In the genomic region with DNA sequence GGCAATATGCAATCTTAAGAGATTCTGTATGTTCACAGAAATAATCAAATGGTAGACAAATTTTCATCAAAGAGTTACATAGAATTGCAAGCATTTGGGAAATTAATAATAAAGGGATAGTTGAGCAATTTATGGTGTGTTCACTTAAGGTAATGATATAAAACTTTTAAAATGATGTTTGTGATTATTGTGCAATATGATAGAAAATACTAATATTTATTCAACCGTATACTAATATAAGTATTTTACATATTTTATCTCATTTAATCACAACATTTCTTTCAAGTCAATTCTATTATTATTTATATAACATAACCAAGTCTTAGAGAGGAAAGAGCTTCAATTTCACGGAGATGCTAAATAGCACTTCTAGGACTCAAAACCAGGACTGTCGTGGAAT, we compare ENCODE assay signal across 7 cellular contexts.
"Had no signal": no experiment of that assay in that cellular context is flagged by ENCODE, and none has a peak within 500 bp of the region (broad histone marks: within the 10 kb centered on the region; RNA-seq: fewer than 3 reads in every experiment).

No MANE protein-coding gene starts in this region.

- FAIRE-seq: H1, HTR-8/SVneo had no signal

- ATAC-seq: GM23338 had no signal

- H2AFZ ChIP-seq: GM23338 had no signal

- H3K27ac Mint-ChIP-seq: GM23338, H9, IgD-negative memory B cell had no signal

- H3K4me3 ChIP-seq: GM23338 had no signal

- DNase-seq: H9, HCEC 1CT, KG1 had no signal

- H3K36me3 Mint-ChIP-seq: IgD-negative memory B cell had no signal

- H3K4me2 ChIP-seq: GM23338 had no signal

- H3K27me3 Mint-ChIP-seq: IgD-negative memory B cell had no signal

- H3K9me3 Mint-ChIP-seq: GM23338, H9 had no signal

- H3K4me1 Mint-ChIP-seq: IgD-negative memory B cell had no signal

- H3K4me3 Mint-ChIP-seq: GM23338, H9, IgD-negative memory B cell had no signal
